In the genomic region with DNA sequence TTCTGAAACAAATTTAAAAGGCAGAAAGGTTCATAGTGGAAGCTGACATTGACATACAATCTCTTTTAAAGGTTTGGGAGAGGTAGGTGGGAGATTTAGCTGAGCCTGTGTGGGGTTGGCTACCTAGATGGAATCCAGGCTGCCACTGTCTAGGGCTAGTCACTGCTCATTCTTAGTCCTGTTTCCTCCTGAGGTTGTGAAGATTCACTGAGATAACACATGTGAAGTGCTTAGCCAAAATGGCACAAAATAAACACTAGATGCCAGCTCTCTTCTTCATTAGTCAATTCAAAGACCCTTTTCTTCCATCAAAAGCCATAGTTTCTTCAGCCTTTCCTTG, we compare ENCODE assay signal across 20 cellular contexts. TPM values are rescaled to one million over a fixed set of nuclear protein-coding genes. Genes with fewer than 3 reads are reported as not detected.
DNase-seq lines count a peak whose midpoint lies in the region; ATAC-seq and TF ChIP-seq lines count a peak whose summit lies in the region.
"Had no signal": no experiment of that assay in that cellular context is flagged by ENCODE, and none has a peak within 500 bp of the region (broad histone marks: within the 10 kb centered on the region; RNA-seq: fewer than 3 reads in every experiment).

No MANE protein-coding gene starts in this region.

- no peak overlapping the region for H3K4me3 ChIP-seq in HCT116 (replicated peaks in 1 of 2; ENCODE audit: low read depth in 1 of 2, low read length in 2 of 2)
- H3K4me3 ChIP-seq in psoas muscle = peak overlapping the region; percentile 76
- H3K4me3 ChIP-seq: BLaER1, thoracic aorta had no signal

- no TSS peak for BruUV-seq in HCT116 (replicated peaks; lab: Mats Ljungman, UMichigan)

- 0 out of 2 replicates have a peak overlapping the region, but pooled peaks have one; percentile 3 for H3K4me2 ChIP-seq in HCT116 (ENCODE audit: low read length)
- H3K4me2 ChIP-seq: BLaER1 had no signal

- H3K9ac ChIP-seq in HCT116 (ENCODE audit: low read length) = no peak overlapping the region
- H3K9ac ChIP-seq: BLaER1 had no signal

- no peak for DNase-seq in HCT116 (ENCODE audit: low read depth, low spot score)
- DNase-seq in psoas muscle = no peak
- no peak for DNase-seq in activated gamma-delta T cell treated with Interleukin-2 at 50 U/mL for 16 hours
- DNase-seq in mucosa of gallbladder (ENCODE audit: low spot score) = no peak
- no peak for DNase-seq in AG08396 (ENCODE audit: low spot score)
- no peak for DNase-seq in effector CD4-positive, alpha-beta T cell
- DNase-seq: activated CD4-positive, CD25-positive, alpha-beta regulatory T cell; activated naive CD4-positive, alpha-beta T cell treated with anti-CD3 and anti-CD28 coated beads for 36 hours; DMS79 treated with DMSO at 0.1 percent for 48 hours; effector CD8-positive, alpha-beta T cell; NCI-H2081 treated with DMSO at 0.1 percent for 48 hours; NCI-H748 treated with DMSO at 0.1 percent for 48 hours; stimulated activated CD4-positive, alpha-beta T cell treated with anti-CD3 and anti-CD28 coated beads, Interleukin-1b, Interleukin-23, amount 100 ng/mL, for 48 hours had no signal

- intact Hi-C loops in HCT116 (cut with micrococcal nuclease) (no loop called here), psoas muscle (cut with DNase I) (loop anchor here in 1 of 2 donors (5.0 kb wide), 1 partner anchor 52 kb away; no protein-coding TSS in a partner anchor)

- CTCF ChIA-PET in HCT116 (lab: Charles Lee) = interaction anchor here (0.5 to 1.5 kb wide), 6 partner anchors 9 to 35 kb away, joined by 3 to 6 read pairs (median 4); no protein-coding TSS in a partner anchor

- no peaks in the 10 kb centered on the region for H3K9me3 ChIP-seq in HCT116 (ENCODE audit: control insufficient read depth in 1 of 2, insufficient read depth in 1 of 2, low read depth in 1 of 2, low read length in 2 of 2)
- H3K9me3 ChIP-seq in psoas muscle = no peaks in the 10 kb centered on the region
- H3K9me3 ChIP-seq: thoracic aorta had no signal

- H3K36me3 ChIP-seq in HCT116 (ENCODE audit: control insufficient read depth in 1 of 2, insufficient read depth in 2 of 2, low read length in 2 of 2) (no peaks in the 10 kb centered on the region), psoas muscle (ENCODE audit: insufficient read depth in 1 of 2, low read depth in 1 of 2) (peaks cover 0 to 11% of the 10 kb centered on the region in 2 donors)
- H3K36me3 ChIP-seq: BLaER1, thoracic aorta had no signal

- ATAC-seq in GM19043 (IDR thresholded peaks at IDR 0.05; ENCODE audit: low read depth, unreplicated experiment) = peak; percentile 10
- ATAC-seq in HCT116 = peak; percentile 32; the same call in 1 of the 2 replicates
- ATAC-seq in HG03469 (IDR thresholded peaks at IDR 0.05; ENCODE audit: unreplicated experiment) = peak; percentile 9
- peak; percentile 19 to 34 (median 22) for ATAC-seq in psoas muscle
- ATAC-seq: natural killer cell treated with Interleukin-12 subunit alpha and Interleukin-12 subunit beta and Interleukin-15 and Interleukin-18, amount 100 ng/mL, for 72 hours had no signal

- no peaks in the 10 kb centered on the region for H3K9me2 ChIP-seq in HCT116 (ENCODE audit: insufficient read depth)

- RAD21 ChIA-PET in HCT116 (lab: Charles Lee; ENCODE audit: low non-redundant PET in 1 of 2, low total read pairs in 2 of 2, uncharacterized antibody in 2 of 2, unreplicated experiment in 2 of 2) = no interaction called here

- POLR2A ChIA-PET in HCT116 (lab: Charles Lee) = no interaction called here

- H3K27me3 ChIP-seq in HCT116 (ENCODE audit: insufficient read depth, low read length) = peaks cover 7% of the 10 kb centered on the region
- no peaks in the 10 kb centered on the region for H3K27me3 ChIP-seq in psoas muscle (ENCODE audit: insufficient read depth in 3 of 3, low read length in 2 of 3)
- H3K27me3 ChIP-seq: BLaER1 had no signal

- H4K20me1 ChIP-seq in HCT116 (ENCODE audit: insufficient read depth) = no peaks in the 10 kb centered on the region
- H4K20me1 ChIP-seq: BLaER1 had no signal

- no peak for TF ChIP-seq POLR2A in HCT116 (IDR thresholded peaks at IDR 0.05; ENCODE audit: borderline replicate concordance, extremely low read depth, insufficient read depth, insufficient read length)

- no peak overlapping the region for H3K27ac ChIP-seq in HCT116 (ENCODE audit: low read depth, low read length)
- H3K27ac ChIP-seq in psoas muscle = peak overlapping the region; percentile 93
- H3K27ac ChIP-seq: BLaER1, thoracic aorta had no signal

- H2AFZ ChIP-seq in HCT116 (ENCODE audit: low read depth, low read length, poor library complexity, severe bottlenecking) = no peak overlapping the region

- TF ChIP-seq RAD21 in HCT116 (IDR thresholded peaks at IDR 0.05; ENCODE audit: low read depth) = no peak

- H3K4me1 ChIP-seq in HCT116 (ENCODE audit: control insufficient read depth in 1 of 2, insufficient read depth in 2 of 2, low read length in 2 of 2) (no peaks in the 10 kb centered on the region), psoas muscle (peaks cover 15% of the 10 kb centered on the region)
- H3K4me1 ChIP-seq: BLaER1 had no signal

- TF ChIP-seq CTCF in HCT116 (IDR thresholded peaks at IDR 0.05 in 2 of 3, conservative IDR thresholded peaks at IDR 0.05 in 1 of 3; ENCODE audit: borderline replicate concordance in 1 of 3, insufficient read depth in 1 of 3, low read depth in 2 of 3, low read length in 2 of 3) (no peak), psoas muscle (IDR thresholded peaks at IDR 0.05) (no peak)

- H3K79me2 ChIP-seq in HCT116 (ENCODE audit: insufficient read depth, low read length) = no peaks in the 10 kb centered on the region

TF ChIP-seq in HCT116, 20 proteins besides CTCF, POLR2A, EP300 and RAD21:
- TF ChIP-seq TCF7L2 (IDR thresholded peaks at IDR 0.05; ENCODE audit: borderline replicate concordance, extremely low read depth, insufficient read depth, insufficient read length) = no peak
- TF ChIP-seq JUND (IDR thresholded peaks at IDR 0.05) = no peak

RNA-seq across cellular contexts. Expression of a gene that starts 3.3 kb away (rescaled TPM):
- total RNA-seq in HCT116 (2021; ENCODE audit: unreplicated experiment) (not detected), psoas muscle (100 to 1,000 TPM; 300 to 480 (median 372) TPM), mucosa of gallbladder (not detected)
- not detected in 2 replicates for polyA plus RNA-seq in HCT116 (2012)
- 1,000 to 10,000 TPM in 2 of 3 donors, 10 to 100 TPM in 1; 66.7 to 1,359 (median 1,026) TPM for polyA plus RNA-seq in psoas muscle
- total RNA-seq: activated naive CD4-positive, alpha-beta T cell treated with anti-CD3 and anti-CD28 coated beads for 36 hours; natural killer cell treated with Interleukin-12 subunit alpha and Interleukin-12 subunit beta and Interleukin-15 and Interleukin-18, amount 100 ng/mL, for 72 hours; renal cortical epithelial cell; thoracic aorta had no signal

RNA-seq across cellular contexts. Expression of a gene that starts 6.0 kb away (rescaled TPM):
- total RNA-seq in HCT116 (2021; ENCODE audit: unreplicated experiment) = not detected
- not detected in 2 replicates for polyA plus RNA-seq in HCT116 (2012)
- total RNA-seq in psoas muscle = 1 to 10 TPM; 2.3 to 4.7 (median 3.5) TPM
- 1 to 10 TPM; 1.3 to 3.7 (median 3.0) TPM for polyA plus RNA-seq in psoas muscle
- not detected for total RNA-seq in mucosa of gallbladder
- total RNA-seq: activated naive CD4-positive, alpha-beta T cell treated with anti-CD3 and anti-CD28 coated beads for 36 hours; lower leg skin; natural killer cell treated with Interleukin-12 subunit alpha and Interleukin-12 subunit beta and Interleukin-15 and Interleukin-18, amount 100 ng/mL, for 72 hours; renal cortical epithelial cell; thoracic aorta had no signal

Comparison
In these comparisons a context has a peak if more than half of its experiments do, and no peak if none do; other contexts are left out.
1. RNA of a gene that starts 3.3 kb away (total RNA-seq): 300 to 480 TPM in psoas muscle; not detected in HCT116 (single experiment) and not detected in mucosa of gallbladder (single experiment); every median in the first group is over 100 times any median in the second.
2. Peak in every context shown above with its lines, with median percentiles within 50 percentile points of each other: ATAC-seq.